Comparison of ENCODE assay signal across 24 cellular contexts in genomic region chr4:73010789-73011628, GRCh38.
"Had no signal": no experiment of that assay in that cellular context is flagged by ENCODE, and none has a peak within 500 bp of the region (broad histone marks: within the 10 kb centered on the region; RNA-seq: fewer than 3 reads in every experiment).

No MANE protein-coding gene starts in this region.

- H3K9me3 ChIP-seq: colonic mucosa, gastrocnemius medialis, neutrophil, thyroid gland had no signal

- H3K27me3 ChIP-seq: colonic mucosa, gastrocnemius medialis, neutrophil, stomach, thyroid gland had no signal

- H3K36me3 ChIP-seq: colonic mucosa, gastrocnemius medialis, neutrophil, spleen, stomach, thyroid gland had no signal

- H2AFZ ChIP-seq: parathyroid adenoma had no signal

- H3K27ac ChIP-seq: colonic mucosa, epithelial cell of prostate, gastrocnemius medialis, neutrophil, parathyroid adenoma, skin epidermis, spleen, stomach, thyroid gland had no signal

- DNase-seq: central memory CD4-positive, alpha-beta T cell; colonic mucosa; effector CD8-positive, alpha-beta T cell; endodermal cell; foreskin fibroblast; gastrocnemius medialis; head of caudate nucleus; naive B cell; spleen; stimulated activated CD4-positive, alpha-beta T cell treated with anti-CD3 and anti-CD28 coated beads, Interleukin-4, amount 100 ng/mL, for 1 hour; stimulated activated CD8-positive, alpha-beta memory T cell treated with anti-CD3 and anti-CD28 coated beads, Interleukin-4, amount 100 ng/mL, for 48 hours; stimulated activated naive CD4-positive, alpha-beta T cell treated with Interleukin-2 at 50 U/mL for 16 hours; stomach; thyroid gland; trophoblast cell had no signal

- H3K4me3 ChIP-seq: colonic mucosa, gastrocnemius medialis, lung, skin epidermis, spleen, stomach, thyroid gland had no signal

- H3K4me1 ChIP-seq: colonic mucosa, gastrocnemius medialis, parathyroid adenoma, spleen, stomach, thyroid gland had no signal

- H3K9ac ChIP-seq: parathyroid adenoma had no signal

- ATAC-seq: esophagus mucosa, gastrocnemius medialis, left lobe of liver had no signal

- FAIRE-seq: keratinocyte, urothelium cell line had no signal
